11 cellular contexts compared by ENCODE assay signal in genomic region chr6:3001146-3001772, GRCh38. TPM values are rescaled to one million over a fixed set of nuclear protein-coding genes. Genes with fewer than 3 reads are reported as not detected.
DNase-seq lines count a peak whose midpoint lies in the region; ATAC-seq and TF ChIP-seq lines count a peak whose summit lies in the region.
"Had no signal": no experiment of that assay in that cellular context is flagged by ENCODE, and none has a peak within 500 bp of the region (broad histone marks: within the 10 kb centered on the region; RNA-seq: fewer than 3 reads in every experiment).

No MANE protein-coding gene starts in this region.

- peaks cover 36% of the 10 kb centered on the region for H3K4me1 Mint-ChIP-seq in activated naive CD4-positive, alpha-beta T cell treated with anti-CD3 and anti-CD28 coated beads, Interleukin-2, amount 10 ng/mL, durations not matched to agents 7 days and 5 days
- peaks cover 14% of the 10 kb centered on the region for H3K4me1 Mint-ChIP-seq in activated B cell treated with CpG ODN at 0.5 μM for 24 hours
- peaks cover 43% of the 10 kb centered on the region for H3K4me1 Mint-ChIP-seq in stimulated activated memory B cell treated with anti-CD40 and anti-IgM and Interleukin-4, amounts not matched to agents 10 μg/mL and 1 μg/mL and 100 μg/mL, for 72 hours

- peaks cover 9% of the 10 kb centered on the region; the same call in 1 of the 2 replicates for H3K27me3 ChIP-seq in iPS-20b (ENCODE audit: insufficient read depth, low read length)
- H3K27me3 ChIP-seq: foreskin keratinocyte had no signal

- H3K4me3 ChIP-seq in iPS-20b (ENCODE audit: low read length), result peak overlapping the region; percentile 26; the same call in 1 of the 2 replicates

- H3K4me3 Mint-ChIP-seq in activated naive CD4-positive, alpha-beta T cell treated with anti-CD3 and anti-CD28 coated beads, Interleukin-2, amount 10 ng/mL, durations not matched to agents 7 days and 5 days, result peak overlapping the region; percentile 80
- H3K4me3 Mint-ChIP-seq in activated B cell treated with CpG ODN at 0.5 μM for 24 hours, result peak overlapping the region; percentile 85
- peak overlapping the region; percentile 90 for H3K4me3 Mint-ChIP-seq in stimulated activated memory B cell treated with anti-CD40 and anti-IgM and Interleukin-4, amounts not matched to agents 10 μg/mL and 1 μg/mL and 100 μg/mL, for 72 hours

- TF ChIP-seq CTCF in activated B cell treated with CpG ODN at 0.5 μM for 24 hours (IDR thresholded peaks at IDR 0.05), result no peak

- peaks cover 39% of the 10 kb centered on the region for H3K36me3 ChIP-seq in iPS-20b (ENCODE audit: insufficient read depth, low read depth, low read length)

- CTCF ChIA-PET in activated naive CD4-positive, alpha-beta T cell treated with anti-CD3 and anti-CD28 coated beads, Interleukin-2, amount 10 ng/mL, durations not matched to agents 7 days and 5 days (lab: Charles Lee), result interaction anchor here (0.7 to 2.7 kb wide), 14 partner anchors 9 to 210 kb away, joined by 3 to 22 read pairs (median 5); no protein-coding TSS in a partner anchor
- CTCF ChIA-PET in activated B cell treated with CpG ODN at 0.5 μM for 24 hours (lab: Charles Lee), result interaction anchor here (0.8 to 2.3 kb wide), 10 partner anchors 10 to 210 kb away, joined by 3 to 21 read pairs (median 6); no protein-coding TSS in a partner anchor

- POLR2A ChIA-PET in activated B cell treated with CpG ODN at 0.5 μM for 24 hours (lab: Charles Lee), result interaction anchor here (1.1 to 4.3 kb wide), 7 partner anchors 12 to 117 kb away, joined by 4 to 93 read pairs (median 11); partner anchors contain the start of genes BPHL and RIPK1

- no peaks in the 10 kb centered on the region for H3K9me3 ChIP-seq in iPS-20b (ENCODE audit: insufficient read depth, low read depth, low read length)
- H3K9me3 ChIP-seq: lower lobe of right lung had no signal

- H3K27ac Mint-ChIP-seq in activated naive CD4-positive, alpha-beta T cell treated with anti-CD3 and anti-CD28 coated beads, Interleukin-2, amount 10 ng/mL, durations not matched to agents 7 days and 5 days, result no peak overlapping the region
- H3K27ac Mint-ChIP-seq in activated B cell treated with CpG ODN at 0.5 μM for 24 hours, result no peak overlapping the region
- no peak overlapping the region for H3K27ac Mint-ChIP-seq in stimulated activated memory B cell treated with anti-CD40 and anti-IgM and Interleukin-4, amounts not matched to agents 10 μg/mL and 1 μg/mL and 100 μg/mL, for 72 hours

- no peak overlapping the region for H3K9ac ChIP-seq in iPS-20b (ENCODE audit: low read depth, low read length)

- ATAC-seq in activated B cell treated with CpG ODN at 0.5 μM for 24 hours (ENCODE audit: low read depth) (no peak), GM21737 (IDR thresholded peaks at IDR 0.05; ENCODE audit: unreplicated experiment) (no peak), HG02678 (IDR thresholded peaks at IDR 0.05; ENCODE audit: unreplicated experiment) (no peak)
- no peak for ATAC-seq in stimulated activated memory B cell treated with anti-CD40 and anti-IgM and Interleukin-4, amounts not matched to agents 10 μg/mL and 1 μg/mL and 100 μg/mL, for 72 hours

- H3K36me3 Mint-ChIP-seq in activated naive CD4-positive, alpha-beta T cell treated with anti-CD3 and anti-CD28 coated beads, Interleukin-2, amount 10 ng/mL, durations not matched to agents 7 days and 5 days, result peaks cover 16% of the 10 kb centered on the region
- peaks cover 11% of the 10 kb centered on the region for H3K36me3 Mint-ChIP-seq in activated B cell treated with CpG ODN at 0.5 μM for 24 hours (ENCODE audit: low read depth)
- H3K36me3 Mint-ChIP-seq in stimulated activated memory B cell treated with anti-CD40 and anti-IgM and Interleukin-4, amounts not matched to agents 10 μg/mL and 1 μg/mL and 100 μg/mL, for 72 hours, result peaks cover 27% of the 10 kb centered on the region

- H3K27ac ChIP-seq in iPS-20b (ENCODE audit: low read length), result peak overlapping the region; percentile 5
- H3K27ac ChIP-seq: foreskin keratinocyte, lower lobe of right lung had no signal

- DNase-seq in activated naive CD4-positive, alpha-beta T cell treated with anti-CD3 and anti-CD28 coated beads, Interleukin-2, amount 10 ng/mL, durations not matched to agents 7 days and 5 days, result no peak
- DNase-seq in activated naive CD4-positive, alpha-beta T cell (lab: John Stamatoyannopoulos, UW), result no peak
- DNase-seq in activated B cell treated with CpG ODN at 0.5 μM for 24 hours, result no peak
- DNase-seq in stimulated activated naive CD4-positive, alpha-beta T cell (lab: John Stamatoyannopoulos, UW), result no peak
- DNase-seq: lower lobe of right lung, NCI-H524 treated with DMSO at 0.1 percent for 48 hours had no signal

- intact Hi-C loops in activated B cell treated with CpG ODN at 0.5 μM for 24 hours (cut with micrococcal nuclease), result no loop called here

- H3K4me1 ChIP-seq in iPS-20b (ENCODE audit: insufficient read depth, low read length), result peaks cover 15% of the 10 kb centered on the region
- H3K4me1 ChIP-seq: foreskin keratinocyte had no signal

- H3K9me3 Mint-ChIP-seq in activated naive CD4-positive, alpha-beta T cell treated with anti-CD3 and anti-CD28 coated beads, Interleukin-2, amount 10 ng/mL, durations not matched to agents 7 days and 5 days, result no peaks in the 10 kb centered on the region
- no peaks in the 10 kb centered on the region for H3K9me3 Mint-ChIP-seq in activated B cell treated with CpG ODN at 0.5 μM for 24 hours
- no peaks in the 10 kb centered on the region for H3K9me3 Mint-ChIP-seq in stimulated activated memory B cell treated with anti-CD40 and anti-IgM and Interleukin-4, amounts not matched to agents 10 μg/mL and 1 μg/mL and 100 μg/mL, for 72 hours

- peaks cover 3% of the 10 kb centered on the region for H3K27me3 Mint-ChIP-seq in activated naive CD4-positive, alpha-beta T cell treated with anti-CD3 and anti-CD28 coated beads, Interleukin-2, amount 10 ng/mL, durations not matched to agents 7 days and 5 days
- H3K27me3 Mint-ChIP-seq in activated B cell treated with CpG ODN at 0.5 μM for 24 hours, result no peaks in the 10 kb centered on the region
- H3K27me3 Mint-ChIP-seq in stimulated activated memory B cell treated with anti-CD40 and anti-IgM and Interleukin-4, amounts not matched to agents 10 μg/mL and 1 μg/mL and 100 μg/mL, for 72 hours, result no peaks in the 10 kb centered on the region

RNA-seq across cellular contexts. Expression of gene NQO2, which starts 1.6 kb away (rescaled TPM):
- total RNA-seq in activated B cell treated with CpG ODN at 0.5 μM for 24 hours, result 11.9 and 12.3 TPM in 2 replicates

RNA-seq across cellular contexts. Expression of gene SERPINB6, which starts 29.9 kb away (rescaled TPM):
- total RNA-seq in activated B cell treated with CpG ODN at 0.5 μM for 24 hours, result 51.7 and 56.1 TPM in 2 replicates
